ENCODE assay signal across 8 cellular contexts in genomic region chr16:54928421-54929089, GRCh38. TPM values are rescaled to one million over a fixed set of nuclear protein-coding genes. Genes with fewer than 3 reads are reported as not detected.
DNase-seq lines count a peak whose midpoint lies in the region; ATAC-seq, FAIRE-seq and TF ChIP-seq lines count a peak whose summit lies in the region.

No MANE protein-coding gene starts in this region.

- in situ Hi-C loops in T47D (cut with HindIII; ENCODE audit: low pct_unique_long_range_greater_than_20kb, low sequenced_read_pairs), result no loop called here

- no peak for FAIRE-seq in kidney (lab: Jason Lieb, UNC)

- no peak for TF ChIP-seq CTCF in Peyer's patch (IDR thresholded peaks at IDR 0.05)
- no peak for TF ChIP-seq CTCF in kidney (IDR thresholded peaks at IDR 0.05; ENCODE audit: borderline replicate concordance, extremely low read depth, insufficient read depth)

- ATAC-seq in GM19395 (IDR thresholded peaks at IDR 0.05; ENCODE audit: unreplicated experiment), result peak; percentile 43
- ATAC-seq in HG03354 (IDR thresholded peaks at IDR 0.05; ENCODE audit: poor library complexity, severe bottlenecking, unreplicated experiment), result peak; percentile 46
- ATAC-seq in stimulated activated naive B cell treated with anti-CD40 and anti-IgM and Interleukin-4, amounts not matched to agents 10 μg/mL and 1 μg/mL and 100 μg/mL, for 72 hours (replicated peaks), result peak; percentile 25 to 44

- peaks cover 0 to 12% of the 10 kb centered on the region in 2 donors for H3K36me3 Mint-ChIP-seq in stimulated activated naive B cell treated with anti-CD40 and anti-IgM and Interleukin-4, amounts not matched to agents 10 μg/mL and 1 μg/mL and 100 μg/mL, for 72 hours

- H3K27me3 Mint-ChIP-seq in stimulated activated naive B cell treated with anti-CD40 and anti-IgM and Interleukin-4, amounts not matched to agents 10 μg/mL and 1 μg/mL and 100 μg/mL, for 72 hours, result peaks cover 52 to 59% of the 10 kb centered on the region in 2 donors

- H3K27ac Mint-ChIP-seq in stimulated activated naive B cell treated with anti-CD40 and anti-IgM and Interleukin-4, amounts not matched to agents 10 μg/mL and 1 μg/mL and 100 μg/mL, for 72 hours, result no peak overlapping the region

- H3K27ac ChIP-seq in Peyer's patch, result peak overlapping the region in 1 of 4 donors; percentile 46
- peak overlapping the region; percentile 65 to 89 for H3K27ac ChIP-seq in kidney (ENCODE audit: low read depth in 2 of 2, low read length in 2 of 2)

- peaks cover 24 to 42% of the 10 kb centered on the region in 2 donors for H3K4me1 Mint-ChIP-seq in stimulated activated naive B cell treated with anti-CD40 and anti-IgM and Interleukin-4, amounts not matched to agents 10 μg/mL and 1 μg/mL and 100 μg/mL, for 72 hours

- peaks cover 0 to 39% of the 10 kb centered on the region in 2 donors for H3K27me3 ChIP-seq in Peyer's patch

- H3K9me3 Mint-ChIP-seq in stimulated activated naive B cell treated with anti-CD40 and anti-IgM and Interleukin-4, amounts not matched to agents 10 μg/mL and 1 μg/mL and 100 μg/mL, for 72 hours, result peaks cover 2 to 4% of the 10 kb centered on the region in 2 donors

- H3K9me3 ChIP-seq in Peyer's patch (peaks cover 0 to 10% (median 0%) of the 10 kb centered on the region in 4 donors), kidney (ENCODE audit: control insufficient read depth in 1 of 2, low read length in 2 of 2) (no peaks in the 10 kb centered on the region)

- H3K4me1 ChIP-seq in Peyer's patch (peaks cover 3 to 37% (median 5%) of the 10 kb centered on the region in 4 donors), kidney (ENCODE audit: control insufficient read depth in 1 of 2, insufficient read depth in 1 of 2, low read depth in 1 of 2, low read length in 2 of 2) (peaks cover 0 to 11% of the 10 kb centered on the region in 2 donors)

- H3K36me3 ChIP-seq in Peyer's patch, result no peaks in the 10 kb centered on the region
- H3K36me3 ChIP-seq in kidney (ENCODE audit: control insufficient read depth in 1 of 2, insufficient read depth in 2 of 2, low read length in 2 of 2), result no peaks in the 10 kb centered on the region

- H3K4me3 ChIP-seq in Peyer's patch (peak overlapping the region; percentile 42 to 69 (median 58)), kidney (ENCODE audit: low read length in 2 of 2) (peak overlapping the region in 1 of 2 donors; percentile 83)

- DNase-seq in DMS114 treated with DMSO at 0.1 percent for 48 hours (lab: John Stamatoyannopoulos, UW; ENCODE audit: unreplicated experiment) (peak; percentile 75), Peyer's patch (no peak), T47D (ENCODE audit: low read depth in 1 of 2, low spot score in 1 of 2) (peak; percentile 23 to 93), kidney (peak; percentile 95), putamen (ENCODE audit: low spot score) (no peak)
- DNase-seq in stimulated activated naive B cell treated with anti-CD40 and anti-IgM and Interleukin-4, amounts not matched to agents 10 μg/mL and 1 μg/mL and 100 μg/mL, for 72 hours, result no peak

- intact Hi-C loops in kidney (cut with DNase I), result no loop called here

- TF ChIP-seq POLR2A in Peyer's patch (IDR thresholded peaks at IDR 0.05), result no peak

- peak overlapping the region; percentile 86 to 91 for H3K4me3 Mint-ChIP-seq in stimulated activated naive B cell treated with anti-CD40 and anti-IgM and Interleukin-4, amounts not matched to agents 10 μg/mL and 1 μg/mL and 100 μg/mL, for 72 hours

- H3K9ac ChIP-seq in kidney (ENCODE audit: low read length in 2 of 2), result no peak overlapping the region

RNA-seq across cellular contexts. Expression of gene IRX5, which starts 2.1 kb away (rescaled TPM):
- not detected for total RNA-seq in Peyer's patch
- 22.3 TPM for total RNA-seq in kidney
- polyA plus RNA-seq in kidney (ENCODE audit: insufficient read depth, low read depth, low replicate concordance), result 3.7 TPM

Comparison
In these comparisons a context has a peak if more than half of its experiments do, and no peak if none do; other contexts are left out.
1. DNase-seq: peak in DMS114 treated with DMSO at 0.1 percent for 48 hours (single experiment), T47D (2 of 2) and kidney (single experiment); none in Peyer's patch (0 of 3), stimulated activated naive B cell treated with anti-CD40 and anti-IgM and Interleukin-4, amounts not matched to agents 10 μg/mL and 1 μg/mL and 100 μg/mL, for 72 hours (single experiment) and putamen (single experiment).
2. RNA of gene IRX5, which starts 2.1 kb away (total RNA-seq): 22.3 TPM in kidney (single experiment); not detected in Peyer's patch; every median in the first group is over 10 times any median in the second.
3. Peak in every context shown above with its lines, with median percentiles within 50 percentile points of each other: ATAC-seq.